ENCODE assay signal across 8 cellular contexts in the genomic region with DNA sequence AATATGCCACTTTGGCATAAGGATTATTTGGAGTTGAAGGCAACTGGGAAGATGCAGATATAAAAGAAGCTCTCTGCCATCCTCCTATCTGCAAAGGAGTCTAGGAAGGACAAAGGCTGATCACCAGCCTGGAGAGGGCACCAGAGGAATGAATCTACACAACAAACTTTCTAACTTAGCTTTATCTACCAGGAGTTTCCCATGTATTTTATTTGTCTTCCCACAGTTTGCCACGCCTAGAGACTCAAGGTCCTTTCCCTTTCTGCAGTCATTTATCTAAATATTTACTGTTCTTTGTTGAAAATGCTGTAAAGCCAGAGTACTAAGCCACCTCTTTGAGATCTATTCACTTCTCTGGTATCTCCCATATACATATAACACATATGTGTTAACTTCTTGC. TPM values are rescaled to one million over a fixed set of nuclear protein-coding genes. Genes with fewer than 3 reads are reported as not detected.
DNase-seq lines count a peak whose midpoint lies in the region; ATAC-seq and TF ChIP-seq lines count a peak whose summit lies in the region.

No MANE protein-coding gene starts in this region.

- no peak overlapping the region for H3K4me3 ChIP-seq in GM06990 (replicated peaks; ENCODE audit: low read depth, low read length)
- no peak overlapping the region for H3K4me3 ChIP-seq in endodermal cell (ENCODE audit: low read length)

- peaks cover 19% of the 10 kb centered on the region for H3K4me1 ChIP-seq in endodermal cell (ENCODE audit: control insufficient read depth, insufficient read depth, low read length)

- H3K36me3 ChIP-seq in GM06990 (ENCODE audit: control insufficient read depth, insufficient read depth, low read length), result no peaks in the 10 kb centered on the region
- H3K36me3 ChIP-seq in endodermal cell (ENCODE audit: control insufficient read depth, insufficient read depth, low read length), result no peaks in the 10 kb centered on the region

- DNase-seq in GM06990 (ENCODE audit: extremely low read depth, insufficient read length) (no peak), MV-4-11 (lab: John Stamatoyannopoulos, UW) (peak; percentile 14), endodermal cell (peak; percentile 69), omental fat pad (ENCODE audit: low spot score) (no peak), 8988T (no peak), GM19238 (ENCODE audit: insufficient read length, low spot score) (no peak)

- H3K9me3 ChIP-seq in endodermal cell (ENCODE audit: control insufficient read depth, low read length), result no peaks in the 10 kb centered on the region

- H3K9ac ChIP-seq in endodermal cell (ENCODE audit: extremely low read depth, low read length, poor library complexity, severe bottlenecking), result no peak overlapping the region

- H3K27me3 ChIP-seq in GM06990 (replicated peaks; ENCODE audit: control insufficient read depth, insufficient read depth, low read length) (no peaks in the 10 kb centered on the region), endodermal cell (ENCODE audit: control insufficient read depth, insufficient read depth, low read length, poor library complexity, severe bottlenecking) (no peaks in the 10 kb centered on the region)

- ATAC-seq in omental fat pad (ENCODE audit: low FRiP score) (peak; percentile 67), HG02885 (IDR thresholded peaks at IDR 0.05; ENCODE audit: poor library complexity, unreplicated experiment) (no peak)
- ATAC-seq in activated T-helper 17 cell treated with anti-CD3 and anti-CD28 coated beads, Interleukin-2, amount 50 U/mL, for 72 hours (replicated peaks), result no peak

- TF ChIP-seq CTCF in GM06990 (IDR thresholded peaks at IDR 0.05; ENCODE audit: insufficient read depth, low read length, poor library complexity, severe bottlenecking) (peak; percentile 36), endodermal cell (conservative IDR thresholded peaks at IDR 0.05) (peak; percentile 66), omental fat pad (IDR thresholded peaks at IDR 0.05) (no peak)

- H3K27ac ChIP-seq in endodermal cell (ENCODE audit: low read depth, low read length), result no peak overlapping the region

- no peaks in the 10 kb centered on the region for H3K9me3 Mint-ChIP-seq in endodermal cell
- H3K9me3 Mint-ChIP-seq in activated T-helper 17 cell treated with anti-CD3 and anti-CD28 coated beads, Interleukin-2, amount 50 U/mL, for 72 hours, result no peaks in the 10 kb centered on the region

- peak overlapping the region; percentile 90 for H3K27ac Mint-ChIP-seq in endodermal cell
- H3K27ac Mint-ChIP-seq in activated T-helper 17 cell treated with anti-CD3 and anti-CD28 coated beads, Interleukin-2, amount 50 U/mL, for 72 hours, result no peak overlapping the region

- no peaks in the 10 kb centered on the region for H3K27me3 Mint-ChIP-seq in endodermal cell (ENCODE audit: insufficient read depth)
- H3K27me3 Mint-ChIP-seq in activated T-helper 17 cell treated with anti-CD3 and anti-CD28 coated beads, Interleukin-2, amount 50 U/mL, for 72 hours, result peaks cover 7% of the 10 kb centered on the region

- 38% methylated on average over 1 of the region's 1 CpG; no CpG with 5 or more reads in 1 of the 2 experiments for WGBS in endodermal cell (ENCODE audit: insufficient coverage in 1 of 2, insufficient read length in 1 of 2), 2 experiments

- no peak overlapping the region for H3K4me3 Mint-ChIP-seq in endodermal cell
- no peak overlapping the region for H3K4me3 Mint-ChIP-seq in activated T-helper 17 cell treated with anti-CD3 and anti-CD28 coated beads, Interleukin-2, amount 50 U/mL, for 72 hours

- peaks cover 74% of the 10 kb centered on the region for H3K4me1 Mint-ChIP-seq in endodermal cell
- no peaks in the 10 kb centered on the region for H3K4me1 Mint-ChIP-seq in activated T-helper 17 cell treated with anti-CD3 and anti-CD28 coated beads, Interleukin-2, amount 50 U/mL, for 72 hours

- no peaks in the 10 kb centered on the region for H3K36me3 Mint-ChIP-seq in endodermal cell (ENCODE audit: low read depth)
- no peaks in the 10 kb centered on the region for H3K36me3 Mint-ChIP-seq in activated T-helper 17 cell treated with anti-CD3 and anti-CD28 coated beads, Interleukin-2, amount 50 U/mL, for 72 hours (ENCODE audit: low read depth)

RNA-seq across cellular contexts. Expression of a gene that starts 32.2 kb away (rescaled TPM):
- total RNA-seq in endodermal cell (10 to 100 TPM; 26.0 to 31.1 TPM), omental fat pad (10 to 100 TPM in 2 of 4 donors, 1 to 10 TPM in 2; 5.6 to 23.9 (median 11.7) TPM)
- 8.9 TPM for polyA plus RNA-seq in endodermal cell (2013, experiment 1 of 2)
- 6.6 TPM for polyA plus RNA-seq in endodermal cell (2013, experiment 2 of 2)
- under 1 TPM; 0.09 to 0.24 TPM for total RNA-seq in activated T-helper 17 cell treated with anti-CD3 and anti-CD28 coated beads, Interleukin-2, amount 50 U/mL, for 72 hours

RNA-seq across cellular contexts. Expression of a gene that starts 46.1 kb away (rescaled TPM):
- 10 to 100 TPM; 44.0 to 55.6 TPM for total RNA-seq in endodermal cell
- 49.1 TPM for polyA plus RNA-seq in endodermal cell (2013, experiment 1 of 2)
- 51.3 TPM for polyA plus RNA-seq in endodermal cell (2013, experiment 2 of 2)
- 10 to 100 TPM; 46.0 to 60.5 (median 51.6) TPM for total RNA-seq in omental fat pad
- 10 to 100 TPM; 25.9 to 34.1 TPM for total RNA-seq in activated T-helper 17 cell treated with anti-CD3 and anti-CD28 coated beads, Interleukin-2, amount 50 U/mL, for 72 hours

Comparison
In these comparisons a context has a peak if more than half of its experiments do, and no peak if none do; other contexts are left out.
1. DNase-seq: peak in MV-4-11 (single experiment) and endodermal cell (single experiment); none in GM06990 (single experiment), omental fat pad (single experiment), 8988T (single experiment) and GM19238 (single experiment).
2. CTCF ChIP-seq: peak in GM06990 (single experiment) and endodermal cell (single experiment); none in omental fat pad (0 of 3).
3. RNA of a gene that starts 32.2 kb away (total RNA-seq): 26.0 to 31.1 TPM in endodermal cell and 5.6 to 23.9 TPM in omental fat pad; 0.09 to 0.24 TPM in activated T-helper 17 cell treated with anti-CD3 and anti-CD28 coated beads, Interleukin-2, amount 50 U/mL, for 72 hours; every median in the first group is over 4 times any median in the second.